Comparison of ENCODE assay signal across 1 cellular context in genomic region chr9:121026768-121027167, GRCh38.
TF ChIP-seq lines count a peak whose summit lies in the region.

No MANE protein-coding gene starts in this region.

TF ChIP-seq in A549, 52 proteins besides CTCF, POLR2A, EP300 and RAD21 (continued from another document):
- TF ChIP-seq E2F6 (IDR thresholded peaks at IDR 0.05; ENCODE audit: borderline replicate concordance, low read depth) (no peak), EHF (CRISPR knock-in tag; IDR thresholded peaks at IDR 0.05) (no peak), EHMT2 (IDR thresholded peaks at IDR 0.05; ENCODE audit: low read depth) (no peak), KDM5A (IDR thresholded peaks at IDR 0.05) (no peak), POLR2AphosphoS2 (conservative IDR thresholded peaks at IDR 0.05; ENCODE audit: low read length) (no peak), ATOH8 (CRISPR knock-in tag; IDR thresholded peaks at IDR 0.05; ENCODE audit: low read depth) (no peak), HMGXB4 (CRISPR knock-in tag; IDR thresholded peaks at IDR 0.05; ENCODE audit: borderline replicate concordance) (no peak)
